In genomic region chr1:43302226-43302625, GRCh38 we compare ENCODE assay signal across 24 cellular contexts. TPM values are rescaled to one million over a fixed set of nuclear protein-coding genes. Genes with fewer than 3 reads are reported as not detected.
A peak's percentile ranks its signal among the peaks of the same experiment; 100 is the strongest.
DNase-seq lines count a peak whose midpoint lies in the region; ATAC-seq and TF ChIP-seq lines count a peak whose summit lies in the region.
"Had no signal": no experiment of that assay in that cellular context is flagged by ENCODE, and none has a peak within 500 bp of the region (broad histone marks: within the 10 kb centered on the region; RNA-seq: fewer than 3 reads in every experiment).

No MANE protein-coding gene starts in this region.

- no peak overlapping the region for H3K4me2 ChIP-seq in H9 (ENCODE audit: insufficient read depth, insufficient read length, low read length)
- H3K4me2 ChIP-seq: GM23338 had no signal

- H3K36me3 ChIP-seq in esophagus muscularis mucosa (peaks cover 0 to 19% (median 4%) of the 10 kb centered on the region in 4 donors), lung (ENCODE audit: control insufficient read depth in 2 of 2, insufficient read depth in 2 of 2, low read length in 2 of 2) (peaks cover 0 to 10% of the 10 kb centered on the region in 2 donors), stomach (no peaks in the 10 kb centered on the region)
- H3K36me3 ChIP-seq: ascending aorta, ovary, uterus had no signal

- peaks cover 27 to 40% of the 10 kb centered on the region in 2 experiments for H3K4me1 Mint-ChIP-seq in H9

- no peak overlapping the region for H2BK120ac ChIP-seq in H9 (ENCODE audit: low read depth, low read length, poor library complexity, severe bottlenecking)

- H3K27me3 Mint-ChIP-seq in H9 (ENCODE audit: low read depth) = peaks cover 9% of the 10 kb centered on the region
- H3K27me3 Mint-ChIP-seq: activated CD8-positive, alpha-beta T cell treated with anti-CD3 and anti-CD28 coated beads for 36 hours had no signal

- no peaks in the 10 kb centered on the region; a peak in 1 of 7 replicates for H3K36me3 Mint-ChIP-seq in H9 (ENCODE audit: insufficient read depth in 1 of 3, low read depth in 3 of 3)
- H3K36me3 Mint-ChIP-seq: activated naive CD4-positive, alpha-beta T cell treated with anti-CD3 and anti-CD28 coated beads, Interleukin-2, amount 10 ng/mL, durations not matched to agents 7 days and 5 days had no signal

- H2BK12ac ChIP-seq in H9 (ENCODE audit: insufficient read length, low read depth, low read length) = no peak overlapping the region

- H3K4me1 ChIP-seq in esophagus muscularis mucosa = peaks cover 23 to 34% (median 31%) of the 10 kb centered on the region in 4 donors
- peaks cover 3 to 34% of the 10 kb centered on the region in 2 donors for H3K4me1 ChIP-seq in lung (ENCODE audit: control insufficient read depth in 2 of 2, insufficient read depth in 2 of 2, low read length in 2 of 2)
- peaks cover 0 to 19% (median 17%) of the 10 kb centered on the region in 4 donors for H3K4me1 ChIP-seq in stomach
- no peaks in the 10 kb centered on the region; the same call in 1 of the 2 replicates for H3K4me1 ChIP-seq in H9 (ENCODE audit: insufficient read depth, low read length)
- H3K4me1 ChIP-seq: ascending aorta, uterus had no signal

- H3K27ac ChIP-seq in esophagus muscularis mucosa (replicated peaks in 1 of 4) = peak overlapping the region in 1 of 4 donors; percentile 59
- peak overlapping the region; percentile 3 to 12 for H3K27ac ChIP-seq in lung (ENCODE audit: low read depth in 1 of 2, low read length in 1 of 2)
- H3K27ac ChIP-seq in stomach = no peak overlapping the region
- H3K27ac ChIP-seq in H9 (ENCODE audit: insufficient read length, low read depth, low read length) = no peak overlapping the region
- H3K27ac ChIP-seq: ascending aorta, ovary had no signal

- H2AK5ac ChIP-seq in H9 (ENCODE audit: insufficient read length, low read length) = no peak overlapping the region

- no peak overlapping the region for H2BK5ac ChIP-seq in H9 (ENCODE audit: insufficient read length, low read length)

- no peaks in the 10 kb centered on the region for H3K79me1 ChIP-seq in H9 (ENCODE audit: insufficient read depth, low read depth, low read length, poor library complexity, severe bottlenecking)

- TF ChIP-seq EP300 in esophagus muscularis mucosa (IDR thresholded peaks at IDR 0.05) (no peak), stomach (IDR thresholded peaks at IDR 0.05) (no peak)

- H3K4me3 Mint-ChIP-seq in H9 = no peak overlapping the region
- H3K4me3 Mint-ChIP-seq: activated CD8-positive, alpha-beta T cell treated with anti-CD3 and anti-CD28 coated beads for 36 hours; activated naive CD4-positive, alpha-beta T cell treated with anti-CD3 and anti-CD28 coated beads, Interleukin-2, amount 10 ng/mL, durations not matched to agents 7 days and 5 days; activated T-cell treated with anti-CD3 and anti-CD28 coated beads, Interleukin-2, amount 50 U/mL, for 4 hours; GM23338 had no signal

- H3K23ac ChIP-seq in H9 (ENCODE audit: insufficient read length, low read depth, low read length) = no peak overlapping the region

- H3T11ph ChIP-seq in H9 (ENCODE audit: low read length) = no peak overlapping the region

- WGBS in esophagus muscularis mucosa = 73% methylated on average over 1 of the region's 1 CpG
- 42 to 58% methylated on average over 1 of the region's 1 CpG for WGBS in lung, 2 donors
- WGBS in stomach, 5 donors = 68 to 86% (median 71%) methylated on average over 1 of the region's 1 CpG
- WGBS in H9 (ENCODE audit: extremely low coverage, insufficient read length, low lambda C conversion rate) = no CpG with 5 or more reads among the region's 1 CpG

- H3K79me2 ChIP-seq in H9 (ENCODE audit: insufficient read depth, low read length) = no peaks in the 10 kb centered on the region

- intact Hi-C loops in esophagus muscularis mucosa (cut with DNase I) (no loop called here), stomach (cut with DNase I; ENCODE audit: low total_unique reads) (no loop called here)

- H4K8ac ChIP-seq in H9 (replicated peaks; ENCODE audit: insufficient read length, low read depth, low read length) = no peak overlapping the region

- TF ChIP-seq CTCF in esophagus muscularis mucosa (IDR thresholded peaks at IDR 0.05) (no peak), lung (IDR thresholded peaks at IDR 0.05; ENCODE audit: control extremely low read depth, extremely low read depth) (no peak), stomach (IDR thresholded peaks at IDR 0.05) (no peak), H9 (conservative IDR thresholded peaks at IDR 0.05) (no peak)

- no peak overlapping the region for H3K9ac ChIP-seq in H9 (ENCODE audit: extremely low read depth, insufficient read length, low read length)

- no peak overlapping the region for H4K91ac ChIP-seq in H9 (ENCODE audit: insufficient read length, low read depth, low read length)

- TF ChIP-seq POLR2A in esophagus muscularis mucosa (IDR thresholded peaks at IDR 0.05; ENCODE audit: low read depth) = no peak
- no peak for TF ChIP-seq POLR2A in stomach (IDR thresholded peaks at IDR 0.05)

- H3K9me3 Mint-ChIP-seq in H9 = no peaks in the 10 kb centered on the region
- H3K9me3 Mint-ChIP-seq: activated CD8-positive, alpha-beta T cell treated with anti-CD3 and anti-CD28 coated beads for 36 hours; activated naive CD4-positive, alpha-beta T cell treated with anti-CD3 and anti-CD28 coated beads, Interleukin-2, amount 10 ng/mL, durations not matched to agents 7 days and 5 days; activated T-cell treated with anti-CD3 and anti-CD28 coated beads, Interleukin-2, amount 50 U/mL, for 4 hours; GM23338 had no signal

- H2AFZ ChIP-seq in H9 (ENCODE audit: low read length) = no peak overlapping the region
- H2AFZ ChIP-seq: GM23338 had no signal

- no peak overlapping the region for H3K14ac ChIP-seq in H9 (ENCODE audit: insufficient read depth, low read length)

- no peak overlapping the region for H3K4ac ChIP-seq in H9 (ENCODE audit: low read depth, low read length)

- ATAC-seq in lung (ENCODE audit: insufficient read depth, low FRiP score) (no peak), HG03175 (IDR thresholded peaks at IDR 0.05; ENCODE audit: unreplicated experiment) (no peak)
- ATAC-seq: activated CD8-positive, alpha-beta T cell treated with anti-CD3 and anti-CD28 coated beads for 36 hours; activated T-cell treated with anti-CD3 and anti-CD28 coated beads, Interleukin-2, amount 50 U/mL, for 4 hours; GM23338 had no signal

- no peaks in the 10 kb centered on the region for H3K23me2 ChIP-seq in H9 (ENCODE audit: insufficient read length, low read depth, low read length, poor library complexity, severe bottlenecking)

- in situ Hi-C loops in SK-MEL-5 (cut with HindIII; ENCODE audit: low pct_unique_long_range_greater_than_20kb, low sequenced_read_pairs) = no loop called here

- no peak overlapping the region for H3K56ac ChIP-seq in H9 (ENCODE audit: insufficient read length, low read depth, low read length)

- H3K9me3 ChIP-seq in esophagus muscularis mucosa (no peaks in the 10 kb centered on the region), lung (ENCODE audit: control insufficient read depth in 2 of 2, insufficient read depth in 1 of 2, low read length in 1 of 2) (no peaks in the 10 kb centered on the region), stomach (no peaks in the 10 kb centered on the region), H9 (ENCODE audit: control insufficient read depth, low read depth, low read length) (no peaks in the 10 kb centered on the region)
- H3K9me3 ChIP-seq: ascending aorta, ovary, uterus had no signal

- H2BK20ac ChIP-seq in H9 (ENCODE audit: low read depth, low read length, poor library complexity, severe bottlenecking) = no peak overlapping the region

- H3K4me3 ChIP-seq in esophagus muscularis mucosa = peak overlapping the region; percentile 29 to 50 (median 40)
- H3K4me3 ChIP-seq in lung = peak overlapping the region; percentile 16
- peak overlapping the region in 3 of 4 donors; percentile 17 to 32 (median 17) for H3K4me3 ChIP-seq in stomach
- H3K4me3 ChIP-seq: ascending aorta, GM23338, ovary had no signal

- no peak overlapping the region for H4K5ac ChIP-seq in H9 (ENCODE audit: insufficient read length, low read depth, low read length)

- no peak overlapping the region for H3K18ac ChIP-seq in H9 (ENCODE audit: insufficient read length, low read depth, low read length)

- H4K20me1 ChIP-seq in H9 (ENCODE audit: control insufficient read depth, insufficient read depth, insufficient read length) = no peaks in the 10 kb centered on the region

- peak; percentile 55 for DNase-seq in SK-MEL-5 (ENCODE audit: low read depth, low spot score)
- DNase-seq in esophagus muscularis mucosa (ENCODE audit: extremely low spot score) = no peak
- no peak for DNase-seq in lung (ENCODE audit: low spot score)
- no peak for DNase-seq in stomach
- no peak for DNase-seq in SKM-1 (lab: John Stamatoyannopoulos, UW; ENCODE audit: unreplicated experiment)
- DNase-seq in cerebellum (ENCODE audit: low spot score) = no peak
- no peak for DNase-seq in H9
- DNase-seq: activated CD8-positive, alpha-beta T cell treated with anti-CD3 and anti-CD28 coated beads for 36 hours; activated naive CD4-positive, alpha-beta T cell treated with anti-CD3 and anti-CD28 coated beads, Interleukin-2, amount 10 ng/mL, durations not matched to agents 7 days and 5 days; activated T-cell treated with anti-CD3 and anti-CD28 coated beads, Interleukin-2, amount 50 U/mL, for 4 hours; C1 segment of cervical spinal cord; NCI-H1105 treated with DMSO at 0.1 percent for 48 hours; NCI-H526; ovary; SHP77 treated with DMSO at 0.1 percent for 48 hours; stimulated activated CD4-positive, alpha-beta T cell treated with anti-CD3 and anti-CD28 coated beads, Interleukin-2, amount 100 ng/mL, for 24 hours; stimulated activated naive CD4-positive, alpha-beta T cell treated with Interleukin-2 at 50 U/mL for 16 hours; uterus had no signal

- peak overlapping the region in 1 of 3 experiments; percentile 10; a peak in 2 of 7 replicates for H3K27ac Mint-ChIP-seq in H9
- H3K27ac Mint-ChIP-seq: activated CD8-positive, alpha-beta T cell treated with anti-CD3 and anti-CD28 coated beads for 36 hours; activated naive CD4-positive, alpha-beta T cell treated with anti-CD3 and anti-CD28 coated beads, Interleukin-2, amount 10 ng/mL, durations not matched to agents 7 days and 5 days; GM23338 had no signal

- H3K27me3 ChIP-seq in esophagus muscularis mucosa (no peaks in the 10 kb centered on the region), lung (ENCODE audit: control insufficient read depth, insufficient read depth) (no peaks in the 10 kb centered on the region), stomach (no peaks in the 10 kb centered on the region), H9 (ENCODE audit: insufficient read depth, low read length) (no peaks in the 10 kb centered on the region)
- H3K27me3 ChIP-seq: ascending aorta, ovary, uterus had no signal

- no peak overlapping the region for H2BK15ac ChIP-seq in H9 (ENCODE audit: low read depth, low read length)

RNA-seq across cellular contexts. Expression of gene TIE1, which starts 1.4 kb away (rescaled TPM):
- total RNA-seq in SK-MEL-5 (2014; rRNA removed; shearing (Covaris generic)) = 0.08 TPM in 1 of 2 replicates, not detected in the other
- polyA plus RNA-seq in SK-MEL-5 (2015; cell fraction: cytosol; rRNA removed) = 0.04 TPM in 1 of 2 replicates, not detected in the other
- polyA plus RNA-seq in SK-MEL-5 (2015; cell fraction: nucleus; rRNA removed) = not detected in 2 replicates
- total RNA-seq in esophagus muscularis mucosa (10 to 100 TPM; 16.2 to 51.1 (median 32.6) TPM), lung (100 to 1,000 TPM in 1 of 2 donors, 10 to 100 TPM in 1; 52.3 to 133 TPM), stomach (10 to 100 TPM in 4 of 5 donors, not detected in 1; 13.8 to 36.2 (median 16.4) TPM), cerebellum (10.6 TPM), H9 (2021) (0.64 and 1.2 TPM in 2 replicates)
- polyA plus RNA-seq in lung (10 to 100 TPM; 20.5 to 31.9 TPM), stomach (1 to 10 TPM; 2.1 to 5.8 (median 3.1) TPM)

RNA-seq across cellular contexts. Expression of gene C1orf210, which starts 16.8 kb away (rescaled TPM):
- not detected in 2 replicates for total RNA-seq in SK-MEL-5 (2014; rRNA removed; shearing (Covaris generic))
- polyA plus RNA-seq in SK-MEL-5 (2015; cell fraction: cytosol; rRNA removed) = not detected in 2 replicates
- polyA plus RNA-seq in SK-MEL-5 (2015; cell fraction: nucleus; rRNA removed) = not detected in 2 replicates
- not detected for total RNA-seq in esophagus muscularis mucosa
- 10 to 100 TPM; 10.4 to 24.7 TPM for total RNA-seq in lung
- 10 to 100 TPM; 17.2 to 25.9 TPM for polyA plus RNA-seq in lung
- 10 to 100 TPM in 2 of 5 donors, 1 to 10 TPM in 2, not detected in 1; 4.3 to 24.3 (median 11.6) TPM for total RNA-seq in stomach
- polyA plus RNA-seq in stomach = 10 to 100 TPM in 2 of 3 donors, 1 to 10 TPM in 1; 7.7 to 34.4 (median 20.2) TPM
- not detected for total RNA-seq in cerebellum
- total RNA-seq in H9 (2021) = 5.9 and 6.3 TPM in 2 replicates
- total RNA-seq: activated CD8-positive, alpha-beta T cell treated with anti-CD3 and anti-CD28 coated beads for 36 hours; activated T-cell treated with anti-CD3 and anti-CD28 coated beads, Interleukin-2, amount 50 U/mL, for 4 hours; ascending aorta; LHCN-M2; myocyte; T-helper 1 cell treated with Interleukin-12 subunit alpha and Interleukin-12 subunit beta and Interleukin-4 antibody, amounts not matched to agents 30 ng/mL and 1 ng/mL, for 36 hours had no signal
- polyA plus RNA-seq: ovary had no signal

RNA-seq across cellular contexts. Expression of gene TMEM125, which starts 32.4 kb away (rescaled TPM):
- total RNA-seq in SK-MEL-5 (2014; rRNA removed; shearing (Covaris generic)) = not detected in 2 replicates
- polyA plus RNA-seq in SK-MEL-5 (2015; cell fraction: cytosol; rRNA removed) = not detected in 2 replicates
- not detected in 2 replicates for polyA plus RNA-seq in SK-MEL-5 (2015; cell fraction: nucleus; rRNA removed)
- total RNA-seq in esophagus muscularis mucosa (under 1 TPM in 2 of 4 donors, not detected in 2; 0.26 to 0.40 TPM), lung (100 to 1,000 TPM in 1 of 2 donors, 10 to 100 TPM in 1; 41.0 to 228 TPM), stomach (10 to 100 TPM in 3 of 5 donors, 1 to 10 TPM in 2; 7.0 to 41.9 (median 13.6) TPM), cerebellum (1.3 TPM), H9 (2021) (19.1 and 19.6 TPM in 2 replicates)
- polyA plus RNA-seq in lung (100 to 1,000 TPM; 101 to 127 TPM), stomach (10 to 100 TPM; 19.2 to 38.8 (median 26.5) TPM)
- total RNA-seq: activated T-cell treated with anti-CD3 and anti-CD28 coated beads, Interleukin-2, amount 50 U/mL, for 4 hours; ascending aorta; LHCN-M2; myocyte; T-helper 1 cell treated with Interleukin-12 subunit alpha and Interleukin-12 subunit beta and Interleukin-4 antibody, amounts not matched to agents 30 ng/mL and 1 ng/mL, for 36 hours had no signal

RNA-seq across cellular contexts. Expression of gene MPL, which starts 35.4 kb away (rescaled TPM):
- not detected in 2 replicates for total RNA-seq in SK-MEL-5 (2014; rRNA removed; shearing (Covaris generic))
- polyA plus RNA-seq in SK-MEL-5 (2015; cell fraction: cytosol; rRNA removed) = not detected in 2 replicates
- polyA plus RNA-seq in SK-MEL-5 (2015; cell fraction: nucleus; rRNA removed) = not detected in 2 replicates
- under 1 TPM in 2 of 4 donors, not detected in 2; 0.13 to 0.63 TPM for total RNA-seq in esophagus muscularis mucosa
- under 1 TPM; 0.63 to 0.67 TPM for total RNA-seq in lung
- polyA plus RNA-seq in lung = under 1 TPM; 0.12 to 0.23 TPM
- not detected for total RNA-seq in stomach
- not detected for polyA plus RNA-seq in stomach
- total RNA-seq in cerebellum = not detected
- 0.35 TPM in 1 of 2 replicates, not detected in the other for total RNA-seq in H9 (2021)
- total RNA-seq: activated CD8-positive, alpha-beta T cell treated with anti-CD3 and anti-CD28 coated beads for 36 hours; activated T-cell treated with anti-CD3 and anti-CD28 coated beads, Interleukin-2, amount 50 U/mL, for 4 hours; ascending aorta; GM23338; LHCN-M2; T-helper 1 cell treated with Interleukin-12 subunit alpha and Interleukin-12 subunit beta and Interleukin-4 antibody, amounts not matched to agents 30 ng/mL and 1 ng/mL, for 36 hours had no signal
- polyA plus RNA-seq: GM23338 had no signal

RNA-seq across cellular contexts. Expression of gene CDC20, which starts 56.6 kb away (rescaled TPM):
- 46.6 and 51.2 TPM in 2 replicates for total RNA-seq in SK-MEL-5 (2014; rRNA removed; shearing (Covaris generic))
- 62.0 and 69.7 TPM in 2 replicates for polyA plus RNA-seq in SK-MEL-5 (2015; cell fraction: cytosol; rRNA removed)
- 62.9 and 97.6 TPM in 2 replicates for polyA plus RNA-seq in SK-MEL-5 (2015; cell fraction: nucleus; rRNA removed)
- total RNA-seq in esophagus muscularis mucosa = 1 to 10 TPM in 1 of 4 donors, under 1 TPM in 1, not detected in 2; 0.42 to 1.7 TPM
- 1 to 10 TPM; 4.8 to 6.1 TPM for total RNA-seq in lung
- 1 to 10 TPM; 3.6 to 5.6 TPM for polyA plus RNA-seq in lung
- total RNA-seq in stomach = 10 to 100 TPM in 2 of 5 donors, 1 to 10 TPM in 3; 1.8 to 22.3 (median 7.9) TPM
- 10 to 100 TPM; 11.1 to 31.4 (median 11.3) TPM for polyA plus RNA-seq in stomach
- 14.2 TPM for total RNA-seq in cerebellum
- total RNA-seq in H9 (2021) = 246 and 251 TPM in 2 replicates
- total RNA-seq: ascending aorta had no signal

Comparison
In these comparisons a context has a peak if more than half of its experiments do, and no peak if none do; other contexts are left out.
1. H3K27ac ChIP-seq: peak in lung (2 of 2); none in stomach (0 of 5) and H9 (single experiment).
2. Peak in every context shown above with its lines, with median percentiles within 50 percentile points of each other: H3K4me3 ChIP-seq.